ENCODE assay signal across 14 cellular contexts in the genomic region with DNA sequence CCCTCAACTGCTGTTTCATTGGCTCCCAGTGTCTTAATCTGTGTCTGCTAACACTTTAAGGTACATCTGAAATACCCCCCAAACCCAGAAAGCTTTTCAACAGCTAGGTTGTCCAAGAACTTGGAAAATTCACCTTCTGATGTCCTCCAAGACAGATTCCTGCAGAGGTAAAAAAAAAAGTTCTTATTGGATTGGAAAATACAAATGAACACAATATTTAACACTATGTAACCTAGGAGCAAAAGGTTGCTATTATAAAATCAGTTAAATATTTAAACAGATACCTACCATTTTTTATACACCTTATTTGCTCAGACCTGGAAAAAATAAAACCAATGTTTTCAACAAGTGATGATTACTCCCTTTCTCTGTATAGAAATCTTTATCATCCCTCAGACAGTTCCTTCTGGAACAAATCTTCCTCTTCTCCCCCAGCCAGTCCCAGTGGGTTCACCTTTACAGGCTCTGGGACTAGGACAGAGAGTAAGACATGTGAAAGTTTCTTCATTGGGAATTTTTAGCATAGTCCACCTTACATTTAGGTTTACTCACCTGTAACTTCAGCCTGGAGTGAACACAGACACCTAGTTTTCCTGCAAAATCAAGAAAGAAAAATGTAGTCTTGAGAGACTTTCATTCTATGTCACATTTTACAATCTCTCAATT. TPM values are rescaled to one million over a fixed set of nuclear protein-coding genes. Genes with fewer than 3 reads are reported as not detected.
A peak's percentile ranks its signal among the peaks of the same experiment; 100 is the strongest.
DNase-seq lines count a peak whose midpoint lies in the region; ATAC-seq and TF ChIP-seq lines count a peak whose summit lies in the region.
"Had no signal": no experiment of that assay in that cellular context is flagged by ENCODE, and none has a peak within 500 bp of the region (broad histone marks: within the 10 kb centered on the region; RNA-seq: fewer than 3 reads in every experiment).

No MANE protein-coding gene starts in this region.

- no peaks in the 10 kb centered on the region for H3K9me2 ChIP-seq in GM23338 (ENCODE audit: insufficient read depth)

- no peak overlapping the region for H3K14ac ChIP-seq in mesenchymal stem cell (ENCODE audit: low read length in 2 of 2)

- peaks cover 41% of the 10 kb centered on the region for H3K4me1 ChIP-seq in CD4-positive, CD25-positive, alpha-beta regulatory T cell (ENCODE audit: control insufficient read depth, insufficient read depth, low read length, poor library complexity, severe bottlenecking)
- H3K4me1 ChIP-seq in GM23338 (ENCODE audit: insufficient read depth): peaks cover 26% of the 10 kb centered on the region; the same call in 1 of the 2 replicates
- H3K4me1 ChIP-seq in mesenchymal stem cell (ENCODE audit: control insufficient read depth, insufficient read depth, low read depth, low read length): peaks cover 8% of the 10 kb centered on the region

- H2AFZ ChIP-seq in GM23338 (no peak overlapping the region), mesenchymal stem cell (ENCODE audit: low read depth, low read length) (no peak overlapping the region)

- H4K20me1 ChIP-seq in GM23338 (replicated peaks; ENCODE audit: insufficient read depth): peaks cover 21% of the 10 kb centered on the region

- CTCF ChIA-PET in activated CD4-positive, alpha-beta memory T cell treated with anti-CD3 and anti-CD28 coated beads for 36 hours (lab: Charles Lee): interaction anchor here (0.8 to 6.0 kb wide), 3 partner anchors 9 to 66 kb away, joined by 3 to 56 read pairs (median 10); a partner anchor contains a TSS

- H2AK5ac ChIP-seq in mesenchymal stem cell (ENCODE audit: low read length, severe bottlenecking): no peak overlapping the region

- H3K9me3 ChIP-seq in CD4-positive, CD25-positive, alpha-beta regulatory T cell (ENCODE audit: control insufficient read depth in 2 of 2, low read length in 2 of 2): no peaks in the 10 kb centered on the region
- H3K9me3 ChIP-seq in mesenchymal stem cell (ENCODE audit: control insufficient read depth, low read length): no peaks in the 10 kb centered on the region
- H3K9me3 ChIP-seq: tibial nerve had no signal

- H3K27ac Mint-ChIP-seq in CD4-positive, CD25-positive, alpha-beta regulatory T cell: peak overlapping the region; percentile 32 to 94 (median 91)
- H3K27ac Mint-ChIP-seq in GM23338: peak overlapping the region; percentile 100
- H3K27ac Mint-ChIP-seq in activated CD4-positive, alpha-beta memory T cell treated with anti-CD3 and anti-CD28 coated beads for 36 hours: peak overlapping the region; percentile 94

- peaks cover 19 to 64% (median 40%) of the 10 kb centered on the region in 4 donors for H3K4me1 Mint-ChIP-seq in CD4-positive, CD25-positive, alpha-beta regulatory T cell
- H3K4me1 Mint-ChIP-seq in GM23338: peaks cover 25% of the 10 kb centered on the region; the same call in 2 of the 3 replicates
- peaks cover 35% of the 10 kb centered on the region for H3K4me1 Mint-ChIP-seq in activated CD4-positive, alpha-beta memory T cell treated with anti-CD3 and anti-CD28 coated beads for 36 hours (ENCODE audit: low read depth)

- peak overlapping the region; percentile 94 for H3K9ac ChIP-seq in mesenchymal stem cell (ENCODE audit: low read length)

- H2BK12ac ChIP-seq in mesenchymal stem cell (ENCODE audit: low read length in 2 of 2): no peak overlapping the region

- H3K9me3 Mint-ChIP-seq in CD4-positive, CD25-positive, alpha-beta regulatory T cell: no peaks in the 10 kb centered on the region
- H3K9me3 Mint-ChIP-seq in GM23338: peaks cover 25% of the 10 kb centered on the region
- H3K9me3 Mint-ChIP-seq in activated CD4-positive, alpha-beta memory T cell treated with anti-CD3 and anti-CD28 coated beads for 36 hours: no peaks in the 10 kb centered on the region

- peak overlapping the region; percentile 96 to 98 (median 96) for H3K4me3 Mint-ChIP-seq in CD4-positive, CD25-positive, alpha-beta regulatory T cell
- peak overlapping the region; percentile 98 for H3K4me3 Mint-ChIP-seq in GM23338
- peak overlapping the region; percentile 95 for H3K4me3 Mint-ChIP-seq in activated CD4-positive, alpha-beta memory T cell treated with anti-CD3 and anti-CD28 coated beads for 36 hours

- H4K8ac ChIP-seq in mesenchymal stem cell (ENCODE audit: low read length): no peak overlapping the region

- no peak overlapping the region for H2BK120ac ChIP-seq in mesenchymal stem cell (ENCODE audit: low read depth, low read length)

- H3K36me3 ChIP-seq in CD4-positive, CD25-positive, alpha-beta regulatory T cell (ENCODE audit: control insufficient read depth, insufficient read depth, low read length): peaks cover 35% of the 10 kb centered on the region
- H3K36me3 ChIP-seq in GM23338 (ENCODE audit: insufficient read depth) (peaks cover 36% of the 10 kb centered on the region), mesenchymal stem cell (ENCODE audit: control insufficient read depth in 1 of 2, insufficient read depth in 2 of 2, low read depth in 1 of 2, low read length in 2 of 2) (peaks cover 13 to 38% of the 10 kb centered on the region in 2 experiments)

- H3K79me2 ChIP-seq in GM23338 (replicated peaks; ENCODE audit: insufficient read depth): peaks cover 51% of the 10 kb centered on the region

- no peaks in the 10 kb centered on the region for H3K27me3 Mint-ChIP-seq in CD4-positive, CD25-positive, alpha-beta regulatory T cell
- peaks cover 72% of the 10 kb centered on the region for H3K27me3 Mint-ChIP-seq in GM23338 (ENCODE audit: insufficient read depth, low read depth, poor library complexity)
- H3K27me3 Mint-ChIP-seq in activated CD4-positive, alpha-beta memory T cell treated with anti-CD3 and anti-CD28 coated beads for 36 hours: peaks cover 3% of the 10 kb centered on the region

- no peak for ATAC-seq in CD4-positive, CD25-positive, alpha-beta regulatory T cell (ENCODE audit: low read depth in 2 of 2)
- ATAC-seq in GM23338 (no peak), GM18520 (IDR thresholded peaks at IDR 0.05; ENCODE audit: unreplicated experiment) (no peak)

- peak overlapping the region; percentile 100 for H3K4me2 ChIP-seq in GM23338
- no peak overlapping the region for H3K4me2 ChIP-seq in mesenchymal stem cell (ENCODE audit: low read length, poor library complexity, severe bottlenecking)

- H2BK5ac ChIP-seq in mesenchymal stem cell (ENCODE audit: low read depth, low read length, poor library complexity, severe bottlenecking): no peak overlapping the region

- H3K27me3 ChIP-seq in CD4-positive, CD25-positive, alpha-beta regulatory T cell (ENCODE audit: control insufficient read depth, insufficient read depth, low read length): no peaks in the 10 kb centered on the region
- H3K27me3 ChIP-seq in GM23338 (ENCODE audit: insufficient read depth) (no peaks in the 10 kb centered on the region), mesenchymal stem cell (ENCODE audit: control insufficient read depth in 1 of 2, insufficient read depth in 1 of 2, low read length in 2 of 2) (no peaks in the 10 kb centered on the region)
- H3K27me3 ChIP-seq: tibial nerve had no signal

- no peak overlapping the region for H2BK15ac ChIP-seq in mesenchymal stem cell (ENCODE audit: low read depth, poor library complexity, severe bottlenecking)

- H4K91ac ChIP-seq in mesenchymal stem cell (ENCODE audit: low read length): no peak overlapping the region

- H3K4ac ChIP-seq in mesenchymal stem cell (ENCODE audit: low read depth in 1 of 2, low read length in 2 of 2): no peak overlapping the region

- H3K18ac ChIP-seq in mesenchymal stem cell (ENCODE audit: low read depth in 1 of 2, low read length in 2 of 2): no peak overlapping the region

- peaks cover 35% of the 10 kb centered on the region for H3K36me3 Mint-ChIP-seq in CD4-positive, CD25-positive, alpha-beta regulatory T cell
- peaks cover 75% of the 10 kb centered on the region for H3K36me3 Mint-ChIP-seq in GM23338 (ENCODE audit: low read depth)
- peaks cover 50% of the 10 kb centered on the region for H3K36me3 Mint-ChIP-seq in activated CD4-positive, alpha-beta memory T cell treated with anti-CD3 and anti-CD28 coated beads for 36 hours

- H3K27ac ChIP-seq in CD4-positive, CD25-positive, alpha-beta regulatory T cell (ENCODE audit: insufficient read depth, low read length, poor library complexity, severe bottlenecking): peak overlapping the region; percentile 77
- H3K27ac ChIP-seq in GM23338 (ENCODE audit: low read depth) (peak overlapping the region; percentile 97), mesenchymal stem cell (ENCODE audit: low read length, poor library complexity, severe bottlenecking) (no peak overlapping the region)
- H3K27ac ChIP-seq: tibial nerve had no signal

- no peak overlapping the region for H3K23ac ChIP-seq in mesenchymal stem cell (ENCODE audit: low read length in 2 of 2)

- H3K4me3 ChIP-seq in CD4-positive, CD25-positive, alpha-beta regulatory T cell (ENCODE audit: low read depth, low read length): peak overlapping the region; percentile 95
- peak overlapping the region; percentile 100 for H3K4me3 ChIP-seq in GM23338
- H3K4me3 ChIP-seq in mesenchymal stem cell (ENCODE audit: insufficient read depth in 1 of 2, low read depth in 1 of 2, low read length in 2 of 2): no peak overlapping the region
- H3K4me3 ChIP-seq: tibial nerve had no signal

- peaks cover 65% of the 10 kb centered on the region for H3F3A ChIP-seq in GM23338 (replicated peaks; ENCODE audit: low read depth)

- POLR2A ChIA-PET in activated CD4-positive, alpha-beta memory T cell treated with anti-CD3 and anti-CD28 coated beads for 36 hours (lab: Charles Lee): interaction anchor here (0.6 to 9.9 kb wide), 7 partner anchors 11 to 208 kb away, joined by 3 to 443 read pairs (median 11); a partner anchor contains a TSS

- TF ChIP-seq CTCF in GM23338 (conservative IDR thresholded peaks at IDR 0.05; ENCODE audit: low read depth in 2 of 2) (no peak), GM20000 (IDR thresholded peaks at IDR 0.05; ENCODE audit: extremely low read depth, missing control alignments) (no peak)

- no peaks in the 10 kb centered on the region for H3K79me1 ChIP-seq in mesenchymal stem cell (replicated peaks; ENCODE audit: low read length, poor library complexity, severe bottlenecking)

- no peak for DNase-seq in CD4-positive, CD25-positive, alpha-beta regulatory T cell
- DNase-seq in GM23338 (ENCODE audit: low spot score): no peak
- no peak for DNase-seq in activated CD4-positive, alpha-beta memory T cell treated with anti-CD3 and anti-CD28 coated beads for 36 hours
- no peak for DNase-seq in mesenchymal stem cell
- DNase-seq in GM20000 (ENCODE audit: low spot score): no peak
- DNase-seq in AML-193 (lab: John Stamatoyannopoulos, UW): no peak
- DNase-seq in NCI-H1694 treated with DMSO at 0.1 percent for 48 hours (lab: John Stamatoyannopoulos, UW): no peak
- DNase-seq: NCI-H2081 treated with DMSO at 0.1 percent for 48 hours; stimulated activated CD4-positive, alpha-beta T cell treated with anti-CD3 and anti-CD28 coated beads, Interleukin-1b, Interleukin-23, amount 100 ng/mL, for 48 hours; SW 1271 had no signal

- intact Hi-C loops in activated CD4-positive, alpha-beta memory T cell treated with anti-CD3 and anti-CD28 coated beads for 36 hours (cut with micrococcal nuclease): no loop called here

RNA-seq across cellular contexts. Expression of a gene that starts 13.3 kb away (rescaled TPM):
- 201 TPM for total RNA-seq in CD4-positive, CD25-positive, alpha-beta regulatory T cell
- polyA plus RNA-seq in CD4-positive, CD25-positive, alpha-beta regulatory T cell: 10 to 100 TPM; 41.6 to 61.1 (median 49.0) TPM
- 109 and 136 TPM in 2 replicates for total RNA-seq in GM23338 (2014; rRNA removed; shearing (Covaris generic))
- 94.4 and 95.8 TPM in 2 replicates for polyA plus RNA-seq in GM23338 (2016; fragmentation: Nextera tagmentation; extraction: Ambion mirVana)
- 10 to 100 TPM; 72.6 to 73.0 TPM for total RNA-seq in activated CD4-positive, alpha-beta memory T cell treated with anti-CD3 and anti-CD28 coated beads for 36 hours
- 15.6 TPM for polyA plus RNA-seq in mesenchymal stem cell (2013, experiment 1 of 2)
- polyA plus RNA-seq in mesenchymal stem cell (2013, experiment 2 of 2): 14.5 TPM

RNA-seq across cellular contexts. Expression of a gene that starts 20.0 kb away (rescaled TPM):
- total RNA-seq in CD4-positive, CD25-positive, alpha-beta regulatory T cell: not detected
- polyA plus RNA-seq in CD4-positive, CD25-positive, alpha-beta regulatory T cell: 1 to 10 TPM in 2 of 4 donors, under 1 TPM in 1, not detected in 1; 0.76 to 2.2 (median 2.1) TPM
- not detected in 2 replicates for total RNA-seq in GM23338 (2014; rRNA removed; shearing (Covaris generic))
- polyA plus RNA-seq in GM23338 (2016; fragmentation: Nextera tagmentation; extraction: Ambion mirVana): 1.3 and 1.9 TPM in 2 replicates
- total RNA-seq in activated CD4-positive, alpha-beta memory T cell treated with anti-CD3 and anti-CD28 coated beads for 36 hours: under 1 TPM in 1 of 2 experiments, not detected in 1; 0.53 TPM
- polyA plus RNA-seq in mesenchymal stem cell (2013, experiment 1 of 2): not detected
- polyA plus RNA-seq in mesenchymal stem cell (2013, experiment 2 of 2): 0.16 TPM
- total RNA-seq: Daoy, mesenteric fat pad, tibial nerve had no signal

RNA-seq across cellular contexts. Expression of a gene that starts 20.8 kb away (rescaled TPM):
- 128 TPM for total RNA-seq in CD4-positive, CD25-positive, alpha-beta regulatory T cell
- 10 to 100 TPM; 28.2 to 39.8 (median 35.4) TPM for polyA plus RNA-seq in CD4-positive, CD25-positive, alpha-beta regulatory T cell
- 15.0 and 22.2 TPM in 2 replicates for total RNA-seq in GM23338 (2014; rRNA removed; shearing (Covaris generic))
- polyA plus RNA-seq in GM23338 (2016; fragmentation: Nextera tagmentation; extraction: Ambion mirVana): 7.4 and 7.7 TPM in 2 replicates
- total RNA-seq in activated CD4-positive, alpha-beta memory T cell treated with anti-CD3 and anti-CD28 coated beads for 36 hours: 10 to 100 TPM; 24.6 to 29.2 TPM
- 38.1 TPM for polyA plus RNA-seq in mesenchymal stem cell (2013, experiment 1 of 2)
- 36.9 TPM for polyA plus RNA-seq in mesenchymal stem cell (2013, experiment 2 of 2)

RNA-seq across cellular contexts. Expression of a gene that starts 28.0 kb away (rescaled TPM):
- 277 TPM for total RNA-seq in CD4-positive, CD25-positive, alpha-beta regulatory T cell
- 100 to 1,000 TPM; 158 to 172 (median 168) TPM for polyA plus RNA-seq in CD4-positive, CD25-positive, alpha-beta regulatory T cell
- 375 and 425 TPM in 2 replicates for total RNA-seq in GM23338 (2014; rRNA removed; shearing (Covaris generic))
- polyA plus RNA-seq in GM23338 (2016; fragmentation: Nextera tagmentation; extraction: Ambion mirVana): 240 and 241 TPM in 2 replicates
- total RNA-seq in activated CD4-positive, alpha-beta memory T cell treated with anti-CD3 and anti-CD28 coated beads for 36 hours: 100 to 1,000 TPM; 309 to 314 TPM
- polyA plus RNA-seq in mesenchymal stem cell (2013, experiment 1 of 2): 107 TPM
- polyA plus RNA-seq in mesenchymal stem cell (2013, experiment 2 of 2): 99.1 TPM

RNA-seq across cellular contexts. Expression of a gene that starts 47.4 kb away (rescaled TPM):
- 309 TPM for total RNA-seq in CD4-positive, CD25-positive, alpha-beta regulatory T cell
- 10 to 100 TPM; 47.3 to 70.9 (median 64.2) TPM for polyA plus RNA-seq in CD4-positive, CD25-positive, alpha-beta regulatory T cell
- 31.8 and 33.8 TPM in 2 replicates for total RNA-seq in GM23338 (2014; rRNA removed; shearing (Covaris generic))
- 31.1 and 31.7 TPM in 2 replicates for polyA plus RNA-seq in GM23338 (2016; fragmentation: Nextera tagmentation; extraction: Ambion mirVana)
- 10 to 100 TPM; 70.8 to 83.6 TPM for total RNA-seq in activated CD4-positive, alpha-beta memory T cell treated with anti-CD3 and anti-CD28 coated beads for 36 hours
- polyA plus RNA-seq in mesenchymal stem cell (2013, experiment 1 of 2): 46.1 TPM
- 41.5 TPM for polyA plus RNA-seq in mesenchymal stem cell (2013, experiment 2 of 2)

Comparison
In these comparisons a context has a peak if more than half of its experiments do, and no peak if none do; other contexts are left out.
1. H3K4me3 ChIP-seq: peak in CD4-positive, CD25-positive, alpha-beta regulatory T cell (single experiment) and GM23338 (single experiment); none in mesenchymal stem cell (0 of 2).
2. Peak in every context shown above with its lines, with median percentiles within 50 percentile points of each other: H3K27ac Mint-ChIP-seq and H3K4me3 Mint-ChIP-seq.